Comparison of ENCODE assay signal across 22 cellular contexts in genomic region chr4:119170195-119170594, GRCh38. TPM values are rescaled to one million over a fixed set of nuclear protein-coding genes. Genes with fewer than 3 reads are reported as not detected.
DNase-seq lines count a peak whose midpoint lies in the region; ATAC-seq and TF ChIP-seq lines count a peak whose summit lies in the region.
"Had no signal": no experiment of that assay in that cellular context is flagged by ENCODE, and none has a peak within 500 bp of the region (broad histone marks: within the 10 kb centered on the region; RNA-seq: fewer than 3 reads in every experiment).

No MANE protein-coding gene starts in this region.

- H3K4me2 ChIP-seq in HCT116 (ENCODE audit: low read length) = no peak overlapping the region

- peaks cover 0 to 11% of the 10 kb centered on the region in 2 experiments; a peak in 2 of 4 replicates for H3K4me1 ChIP-seq in HCT116 (ENCODE audit: control insufficient read depth in 1 of 2, insufficient read depth in 2 of 2, low read length in 2 of 2)
- H3K4me1 ChIP-seq in breast epithelium = no peaks in the 10 kb centered on the region
- H3K4me1 ChIP-seq: BE2C had no signal

- H3K36me3 Mint-ChIP-seq in type B pancreatic cell = no peaks in the 10 kb centered on the region
- no peaks in the 10 kb centered on the region for H3K36me3 Mint-ChIP-seq in activated naive CD8-positive, alpha-beta T cell treated with anti-CD3 and anti-CD28 coated beads, Interleukin-2, amount 50 U/mL, for 24 hours (ENCODE audit: low read depth)

- peak overlapping the region; percentile 7 for H2AFZ ChIP-seq in HCT116 (ENCODE audit: low read depth, low read length, poor library complexity, severe bottlenecking)
- H2AFZ ChIP-seq: GM23248 had no signal

- H3K27me3 Mint-ChIP-seq in type B pancreatic cell = no peaks in the 10 kb centered on the region
- no peaks in the 10 kb centered on the region for H3K27me3 Mint-ChIP-seq in activated naive CD8-positive, alpha-beta T cell treated with anti-CD3 and anti-CD28 coated beads, Interleukin-2, amount 50 U/mL, for 24 hours

- no peak overlapping the region for H3K9ac ChIP-seq in HCT116 (ENCODE audit: low read length)
- H3K9ac ChIP-seq: GM23248 had no signal

- CTCF ChIA-PET in HCT116 (lab: Charles Lee) = no interaction called here

- RAD21 ChIA-PET in HCT116 (lab: Charles Lee; ENCODE audit: low non-redundant PET in 1 of 2, low total read pairs in 2 of 2, uncharacterized antibody in 2 of 2, unreplicated experiment in 2 of 2) = no interaction called here

- H3K4me3 ChIP-seq in HCT116 (replicated peaks in 1 of 2; ENCODE audit: low read depth in 1 of 2, low read length in 2 of 2) (no peak overlapping the region), cardiac fibroblast (replicated peaks in 1 of 2; ENCODE audit: low read depth in 2 of 2, low read length in 2 of 2) (no peak overlapping the region), breast epithelium (no peak overlapping the region)
- H3K4me3 ChIP-seq: GM23248, K562, MG63 had no signal

- TF ChIP-seq RAD21 in HCT116 (IDR thresholded peaks at IDR 0.05; ENCODE audit: low read depth) = no peak

- peak; percentile 40; the same call in 1 of the 2 replicates for ATAC-seq in HCT116
- ATAC-seq in activated naive CD8-positive, alpha-beta T cell treated with anti-CD3 and anti-CD28 coated beads, Interleukin-2, amount 50 U/mL, for 24 hours = no peak
- ATAC-seq: HepG2, K562 had no signal

- no peak for TF ChIP-seq POLR2A in HCT116 (IDR thresholded peaks at IDR 0.05; ENCODE audit: borderline replicate concordance, extremely low read depth, insufficient read depth, insufficient read length)
- no peak for TF ChIP-seq POLR2A in breast epithelium (IDR thresholded peaks at IDR 0.05)

- TF ChIP-seq CTCF in HCT116 (IDR thresholded peaks at IDR 0.05 in 2 of 3, conservative IDR thresholded peaks at IDR 0.05 in 1 of 3; ENCODE audit: borderline replicate concordance in 1 of 3, insufficient read depth in 1 of 3, low read depth in 2 of 3, low read length in 2 of 3) = peak in 2 of 3 experiments; percentile 23 to 25; a peak in 2 of 6 replicates
- peak; percentile 21 for TF ChIP-seq CTCF in cardiac fibroblast (IDR thresholded peaks at IDR 0.05; ENCODE audit: low read depth, low read length)
- peak; percentile 58 for TF ChIP-seq CTCF in type B pancreatic cell (conservative IDR thresholded peaks at IDR 0.05)
- TF ChIP-seq CTCF in breast epithelium (IDR thresholded peaks at IDR 0.05) = no peak

- H3K4me3 Mint-ChIP-seq in type B pancreatic cell = no peak overlapping the region
- no peak overlapping the region for H3K4me3 Mint-ChIP-seq in activated naive CD8-positive, alpha-beta T cell treated with anti-CD3 and anti-CD28 coated beads, Interleukin-2, amount 50 U/mL, for 24 hours

- H3K27ac Mint-ChIP-seq in type B pancreatic cell = no peak overlapping the region
- H3K27ac Mint-ChIP-seq in activated naive CD8-positive, alpha-beta T cell treated with anti-CD3 and anti-CD28 coated beads, Interleukin-2, amount 50 U/mL, for 24 hours = no peak overlapping the region

- H3K9me3 ChIP-seq in HCT116 (ENCODE audit: control insufficient read depth in 1 of 2, insufficient read depth in 1 of 2, low read depth in 1 of 2, low read length in 2 of 2) = no peaks in the 10 kb centered on the region
- H3K9me3 ChIP-seq in breast epithelium = no peaks in the 10 kb centered on the region
- H3K9me3 ChIP-seq: BE2C, MG63 had no signal

- H4K20me1 ChIP-seq in HCT116 (ENCODE audit: insufficient read depth) = no peaks in the 10 kb centered on the region

- no TSS peak for BruUV-seq in HCT116 (replicated peaks; lab: Mats Ljungman, UMichigan)

- intact Hi-C loops in HCT116 (cut with micrococcal nuclease) (no loop called here), breast epithelium (cut with DNase I; ENCODE audit: low total_unique reads) (no loop called here)

- H3K9me2 ChIP-seq in HCT116 (ENCODE audit: insufficient read depth) = no peaks in the 10 kb centered on the region

- H3K79me2 ChIP-seq in HCT116 (ENCODE audit: insufficient read depth, low read length) = no peaks in the 10 kb centered on the region

- H3K9me3 Mint-ChIP-seq in type B pancreatic cell = no peaks in the 10 kb centered on the region
- H3K9me3 Mint-ChIP-seq in activated naive CD8-positive, alpha-beta T cell treated with anti-CD3 and anti-CD28 coated beads, Interleukin-2, amount 50 U/mL, for 24 hours = no peaks in the 10 kb centered on the region

- peak; percentile 9 for DNase-seq in ELR (ENCODE audit: low read depth)
- no peak for DNase-seq in HCT116 (ENCODE audit: low read depth, low spot score)
- no peak for DNase-seq in cardiac fibroblast (ENCODE audit: low read depth in 2 of 2)
- no peak for DNase-seq in type B pancreatic cell (ENCODE audit: extremely low spot score, unreplicated experiment)
- DNase-seq in breast epithelium (ENCODE audit: low spot score in 2 of 2) = no peak
- no peak for DNase-seq in C1 segment of cervical spinal cord (lab: John Stamatoyannopoulos, UW)
- DNase-seq in activated naive CD8-positive, alpha-beta T cell treated with anti-CD3 and anti-CD28 coated beads, Interleukin-2, amount 50 U/mL, for 24 hours = no peak
- DNase-seq: BE2C, DMS153, DND-41, GM23248, MG63, NCI-H2029, NCI-H526 treated with DMSO at 0.1 percent for 48 hours, RPMI8226, SHP77 had no signal

- no peaks in the 10 kb centered on the region for H3K4me1 Mint-ChIP-seq in type B pancreatic cell (ENCODE audit: unreplicated experiment)
- H3K4me1 Mint-ChIP-seq in activated naive CD8-positive, alpha-beta T cell treated with anti-CD3 and anti-CD28 coated beads, Interleukin-2, amount 50 U/mL, for 24 hours = peaks cover 6% of the 10 kb centered on the region

- POLR2A ChIA-PET in HCT116 (lab: Charles Lee) = interaction anchor here (0.8 to 1.4 kb wide), 2 partner anchors 10 to 42 kb away, joined by 3 to 4 read pairs; partner anchors contain the start of gene USP53

- H3K36me3 ChIP-seq in HCT116 (ENCODE audit: control insufficient read depth in 1 of 2, insufficient read depth in 2 of 2, low read length in 2 of 2) (no peaks in the 10 kb centered on the region), breast epithelium (no peaks in the 10 kb centered on the region)
- H3K36me3 ChIP-seq: BE2C, MG63 had no signal

- H3K27me3 ChIP-seq in HCT116 (ENCODE audit: insufficient read depth, low read length) = no peaks in the 10 kb centered on the region
- H3K27me3 ChIP-seq in breast epithelium = no peaks in the 10 kb centered on the region
- H3K27me3 ChIP-seq: BE2C, MG63 had no signal

- H3K27ac ChIP-seq in HCT116 (ENCODE audit: low read depth, low read length) (no peak overlapping the region), breast epithelium (no peak overlapping the region)
- H3K27ac ChIP-seq: GM23248 had no signal

TF ChIP-seq in HCT116, 20 proteins besides CTCF, POLR2A, EP300 and RAD21:
- TF ChIP-seq CBX3 (IDR thresholded peaks at IDR 0.05; ENCODE audit: low read depth) = no peak
- TF ChIP-seq POLR2AphosphoS5 (IDR thresholded peaks at IDR 0.05; ENCODE audit: low read depth, low read length) = no peak
- peak; percentile 13; the same call in 1 of the 2 replicates for TF ChIP-seq REST (IDR thresholded peaks at IDR 0.05; ENCODE audit: low read depth)
TF ChIP-seq in HCT116: peak in this region for 1.

RNA-seq across cellular contexts. Expression of gene MYOZ2, which starts 34.6 kb away (rescaled TPM):
- total RNA-seq in HCT116 (2021; ENCODE audit: unreplicated experiment) (not detected), type B pancreatic cell (ENCODE audit: low replicate concordance) (0.12 TPM in 1 of 2 replicates, not detected in the other), breast epithelium (under 1 TPM; 0.15 to 0.48 (median 0.33) TPM)
- not detected in 2 replicates for polyA plus RNA-seq in HCT116 (2012)
- total RNA-seq: A673; HepG2; HT1080; K562; NCI-H460; T-helper 1 cell treated with Interleukin-12 subunit alpha and Interleukin-12 subunit beta and Interleukin-4 antibody, amounts not matched to agents 30 ng/mL and 1 ng/mL, for 36 hours had no signal
- polyA plus RNA-seq: K562 had no signal

RNA-seq across cellular contexts. Expression of gene USP53, which starts 42.3 kb away (rescaled TPM):
- total RNA-seq in HCT116 (2021; ENCODE audit: unreplicated experiment) (22.0 TPM), type B pancreatic cell (ENCODE audit: low replicate concordance) (16.4 and 29.0 TPM in 2 replicates), breast epithelium (100 to 1,000 TPM; 123 to 167 (median 136) TPM)
- polyA plus RNA-seq in HCT116 (2012) = 9.3 and 9.7 TPM in 2 replicates

Comparison
In these comparisons a context has a peak if more than half of its experiments do, and no peak if none do; other contexts are left out.
1. CTCF ChIP-seq: peak in HCT116 (2 of 3), cardiac fibroblast (single experiment) and type B pancreatic cell (single experiment); none in breast epithelium (0 of 3).